1 cellular context compared by ENCODE assay signal in the genomic region with DNA sequence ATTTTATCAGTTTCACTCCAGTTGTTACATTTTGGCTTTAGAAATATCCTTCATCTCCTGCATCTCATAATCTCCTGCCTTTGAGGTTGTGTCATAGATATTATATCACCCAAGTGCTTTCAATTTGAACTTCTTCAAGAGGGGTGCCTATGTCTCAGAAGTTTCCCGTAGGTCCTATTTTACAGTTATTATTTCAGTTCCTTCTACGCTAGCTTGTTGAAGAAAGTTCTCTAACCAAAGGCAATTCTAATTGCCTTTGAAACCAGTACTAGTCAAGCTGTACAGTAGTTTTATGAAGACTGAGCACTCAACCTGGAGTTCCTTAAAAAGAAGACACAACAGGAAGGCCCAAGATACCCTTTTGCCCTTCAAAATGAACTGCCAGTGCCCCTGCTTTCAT.
TF ChIP-seq lines count a peak whose summit lies in the region.

No MANE protein-coding gene starts in this region.

TF ChIP-seq in WTC11, 78 proteins besides CTCF, POLR2A, EP300 and RAD21 (continued from another document):
- no peak for TF ChIP-seq ATF2 (CRISPR knock-in tag; IDR thresholded peaks at IDR 0.05; ENCODE audit: borderline replicate concordance, low read depth)
- TF ChIP-seq PRDM15 (CRISPR knock-in tag; IDR thresholded peaks at IDR 0.05), result no peak
- no peak for TF ChIP-seq FOXJ3 (CRISPR knock-in tag; IDR thresholded peaks at IDR 0.05; ENCODE audit: borderline replicate concordance)
- TF ChIP-seq, protein P1, sequence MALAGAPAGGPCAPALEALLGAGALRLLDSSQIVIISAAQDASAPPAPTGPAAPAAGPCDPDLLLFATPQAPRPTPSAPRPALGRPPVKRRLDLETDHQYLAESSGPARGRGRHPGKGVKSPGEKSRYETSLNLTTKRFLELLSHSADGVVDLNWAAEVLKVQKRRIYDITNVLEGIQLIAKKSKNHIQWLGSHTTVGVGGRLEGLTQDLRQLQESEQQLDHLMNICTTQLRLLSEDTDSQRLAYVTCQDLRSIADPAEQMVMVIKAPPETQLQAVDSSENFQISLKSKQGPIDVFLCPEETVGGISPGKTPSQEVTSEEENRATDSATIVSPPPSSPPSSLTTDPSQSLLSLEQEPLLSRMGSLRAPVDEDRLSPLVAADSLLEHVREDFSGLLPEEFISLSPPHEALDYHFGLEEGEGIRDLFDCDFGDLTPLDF (CRISPR knock-in tag; IDR thresholded peaks at IDR 0.05), result no peak
